In the genomic region with DNA sequence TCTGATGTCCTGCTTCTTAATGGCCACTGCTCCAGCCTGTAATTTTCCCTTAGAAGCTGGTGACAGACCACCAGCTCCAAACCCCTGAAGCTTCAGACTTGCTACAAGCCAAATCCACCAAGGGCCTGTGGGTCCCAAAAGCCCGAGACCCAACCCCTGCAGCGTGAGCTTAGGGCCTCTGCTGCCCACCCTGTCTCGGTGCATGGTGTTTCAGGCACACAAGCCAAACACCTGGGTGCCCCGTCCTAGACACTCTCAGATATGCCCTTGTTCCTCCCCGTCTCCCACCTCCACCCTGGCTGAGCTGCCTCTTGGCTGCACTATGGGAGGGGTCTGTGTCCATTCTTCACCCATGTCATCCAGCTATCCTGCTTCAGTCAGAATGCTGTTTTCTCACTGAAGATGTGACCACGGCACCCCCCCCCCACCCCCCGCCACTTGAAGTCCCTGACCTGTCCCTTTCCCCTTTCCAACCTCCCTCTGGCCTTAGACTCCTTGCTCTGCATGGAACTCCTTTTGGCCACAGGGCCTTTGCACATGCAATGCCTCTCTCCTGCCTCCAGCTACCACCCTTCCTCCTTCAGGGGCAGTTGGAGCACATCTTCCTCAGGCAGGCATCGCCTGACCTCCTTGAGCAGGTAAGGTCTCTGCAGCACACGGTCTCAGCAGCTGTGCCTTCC, we compare ENCODE assay signal across 26 cellular contexts.
"Had no signal": no experiment of that assay in that cellular context is flagged by ENCODE, and none has a peak within 500 bp of the region (broad histone marks: within the 10 kb centered on the region; RNA-seq: fewer than 3 reads in every experiment).

No MANE protein-coding gene starts in this region.

- H3K4me1 ChIP-seq: adrenal gland, left lung, neural progenitor cell, tibial nerve had no signal

- H3K9ac ChIP-seq: neural progenitor cell had no signal

- H3K36me3 Mint-ChIP-seq: memory B cell had no signal

- ATAC-seq: activated CD4-positive, CD25-positive, alpha-beta regulatory T cell treated with anti-CD3 and anti-CD28 coated beads, Interleukin-2, amount 50 U/mL, for 24 hours; activated CD8-positive, alpha-beta T cell treated with anti-CD3 and anti-CD28 coated beads, Interleukin-2, amount 10 ng/mL, durations not matched to agents 7 days and 5 days; activated naive CD4-positive, alpha-beta T cell treated with anti-CD3 and anti-CD28 coated beads, Interleukin-2, amount 50 U/mL, for 72 hours; left lung; mucosa of descending colon; naive thymus-derived CD4-positive, alpha-beta T cell; sciatic nerve; SK-N-SH treated with all-trans-retinoic acid at 6 μM for 48 hours had no signal

- H3K4me3 ChIP-seq: adrenal gland, left lung, mucosa of descending colon, neural progenitor cell, ovary, tibial nerve had no signal

- H3K4me1 Mint-ChIP-seq: activated CD4-positive, alpha-beta T cell treated with anti-CD3 and anti-CD28 coated beads, Interleukin-2, amount 10 ng/mL, durations not matched to agents 7 days and 5 days; memory B cell; naive thymus-derived CD4-positive, alpha-beta T cell; neural progenitor cell had no signal

- H3K4me3 Mint-ChIP-seq: activated CD4-positive, alpha-beta T cell treated with anti-CD3 and anti-CD28 coated beads, Interleukin-2, amount 10 ng/mL, durations not matched to agents 7 days and 5 days; activated CD8-positive, alpha-beta T cell treated with anti-CD3 and anti-CD28 coated beads, Interleukin-2, amount 10 ng/mL, durations not matched to agents 7 days and 5 days; memory B cell; naive thymus-derived CD4-positive, alpha-beta T cell; neural progenitor cell had no signal

- H3K27me3 Mint-ChIP-seq: activated CD4-positive, alpha-beta T cell treated with anti-CD3 and anti-CD28 coated beads, Interleukin-2, amount 10 ng/mL, durations not matched to agents 7 days and 5 days; memory B cell had no signal

- H3K9me3 ChIP-seq: adrenal gland had no signal

- H3K27ac ChIP-seq: adrenal gland, left lung, neural progenitor cell, ovary, tibial nerve had no signal

- H3K36me3 ChIP-seq: adrenal gland, neural progenitor cell, ovary had no signal

- FAIRE-seq: astrocyte, bronchial epithelial cell, islet of Langerhans had no signal

- H3K27ac Mint-ChIP-seq: activated CD4-positive, alpha-beta T cell treated with anti-CD3 and anti-CD28 coated beads, Interleukin-2, amount 10 ng/mL, durations not matched to agents 7 days and 5 days; activated CD8-positive, alpha-beta T cell treated with anti-CD3 and anti-CD28 coated beads, Interleukin-2, amount 10 ng/mL, durations not matched to agents 7 days and 5 days; activated naive CD4-positive, alpha-beta T cell treated with anti-CD3 and anti-CD28 coated beads, Interleukin-2, amount 50 U/mL, for 72 hours; memory B cell; naive thymus-derived CD4-positive, alpha-beta T cell; neural progenitor cell had no signal

- H3K27me3 ChIP-seq: adrenal gland, neural progenitor cell, ovary, tibial nerve had no signal

- DNase-seq: activated CD4-positive, alpha-beta T cell treated with anti-CD3 and anti-CD28 coated beads, Interleukin-2, amount 10 ng/mL, durations not matched to agents 7 days and 5 days; activated gamma-delta T cell; activated T-cell treated with anti-CD3 and anti-CD28 coated beads, Interleukin-2, amount 50 U/mL, for 48 hours; cerebellar nuclear complex; dermis blood vessel endothelial cell; effector memory CD4-positive, alpha-beta T cell; left lung; mucosa of descending colon; naive thymus-derived CD4-positive, alpha-beta T cell; stimulated activated CD4-positive, alpha-beta T cell treated with anti-CD3 and anti-CD28 coated beads, Interleukin-12 subunit alpha, Interleukin-12 subunit beta, amount 100 ng/mL, for 4 hours; stimulated activated CD4-positive, alpha-beta T cell treated with anti-CD3 and anti-CD28 coated beads, Interleukin-1b, Interleukin-23, amount 100 ng/mL, for 48 hours; stimulated activated CD8-positive, alpha-beta memory T cell treated with anti-CD3 and anti-CD28 coated beads, Interleukin-4, amount 100 ng/mL, for 48 hours; stimulated activated naive CD4-positive, alpha-beta T cell had no signal
